11 cellular contexts compared by ENCODE assay signal in genomic region chr17:47829870-47830269, GRCh38. TPM values are rescaled to one million over a fixed set of nuclear protein-coding genes. Genes with fewer than 3 reads are reported as not detected.
DNase-seq lines count a peak whose midpoint lies in the region; ATAC-seq and TF ChIP-seq lines count a peak whose summit lies in the region.
"Had no signal": no experiment of that assay in that cellular context is flagged by ENCODE, and none has a peak within 500 bp of the region (broad histone marks: within the 10 kb centered on the region; RNA-seq: fewer than 3 reads in every experiment).

No MANE protein-coding gene starts in this region.

- peaks cover 19% of the 10 kb centered on the region for H3K4me1 ChIP-seq in upper lobe of right lung

- ATAC-seq in upper lobe of right lung (no peak), GM18870 (IDR thresholded peaks at IDR 0.05; ENCODE audit: unreplicated experiment) (no peak)

- peak overlapping the region; percentile 81 for H3K27ac Mint-ChIP-seq in activated CD4-positive, alpha-beta memory T cell treated with anti-CD3 and anti-CD28 coated beads for 36 hours
- peak overlapping the region; percentile 4 for H3K27ac Mint-ChIP-seq in glutamatergic neuron (ENCODE audit: unreplicated experiment)

- no peak overlapping the region for H3K4me3 ChIP-seq in upper lobe of right lung

- intact Hi-C loops in activated CD4-positive, alpha-beta memory T cell treated with anti-CD3 and anti-CD28 coated beads for 36 hours (cut with micrococcal nuclease) = loop anchor here (10.0 kb wide), 1 partner anchor 115 kb away; no protein-coding TSS in a partner anchor
- intact Hi-C loops in upper lobe of right lung (cut with DNase I) = no loop called here

- POLR2A ChIA-PET in activated CD4-positive, alpha-beta memory T cell treated with anti-CD3 and anti-CD28 coated beads for 36 hours (lab: Charles Lee) = no interaction called here

- peak; percentile 39 for DNase-seq in stimulated activated CD4-positive, alpha-beta T cell treated with anti-CD3 and anti-CD28 coated beads, Interleukin-4, amount 100 ng/mL, for 24 hours
- DNase-seq in stimulated activated CD4-positive, alpha-beta T cell treated with anti-CD3 and anti-CD28 coated beads, Interleukin-4, amount 100 ng/mL, for 1 hour = no peak
- peak; percentile 62 for DNase-seq in activated CD4-positive, alpha-beta memory T cell treated with anti-CD3 and anti-CD28 coated beads for 36 hours
- DNase-seq in glutamatergic neuron (no peak), upper lobe of right lung (no peak), DMS153 (lab: John Stamatoyannopoulos, UW) (no peak), caudate nucleus (lab: John Stamatoyannopoulos, UW) (no peak)
- DNase-seq: COR-L47, NCI-H2227 treated with DMSO at 0.1 percent for 48 hours had no signal

- H3K27me3 Mint-ChIP-seq in activated CD4-positive, alpha-beta memory T cell treated with anti-CD3 and anti-CD28 coated beads for 36 hours = no peaks in the 10 kb centered on the region
- H3K27me3 Mint-ChIP-seq in glutamatergic neuron (ENCODE audit: unreplicated experiment) = peaks cover 9% of the 10 kb centered on the region

- H3K4me3 Mint-ChIP-seq in activated CD4-positive, alpha-beta memory T cell treated with anti-CD3 and anti-CD28 coated beads for 36 hours = peak overlapping the region; percentile 85
- H3K4me3 Mint-ChIP-seq in glutamatergic neuron (ENCODE audit: unreplicated experiment) = peak overlapping the region; percentile 97

- peaks cover 42% of the 10 kb centered on the region for H3K36me3 ChIP-seq in upper lobe of right lung

- H3K9me3 Mint-ChIP-seq in activated CD4-positive, alpha-beta memory T cell treated with anti-CD3 and anti-CD28 coated beads for 36 hours = no peaks in the 10 kb centered on the region
- H3K9me3 Mint-ChIP-seq in glutamatergic neuron (ENCODE audit: unreplicated experiment) = peaks cover 8% of the 10 kb centered on the region

- peaks cover 45% of the 10 kb centered on the region for H3K4me1 Mint-ChIP-seq in activated CD4-positive, alpha-beta memory T cell treated with anti-CD3 and anti-CD28 coated beads for 36 hours (ENCODE audit: low read depth)
- H3K4me1 Mint-ChIP-seq in glutamatergic neuron (ENCODE audit: low read depth, unreplicated experiment) = peaks cover 9% of the 10 kb centered on the region

- TF ChIP-seq CTCF in glutamatergic neuron (IDR thresholded peaks at IDR 0.05; ENCODE audit: partially characterized antibody, unreplicated experiment) = no peak
- no peak for TF ChIP-seq CTCF in upper lobe of right lung (IDR thresholded peaks at IDR 0.05)

- H3K9me3 ChIP-seq in upper lobe of right lung = no peaks in the 10 kb centered on the region

- H3K27me3 ChIP-seq in upper lobe of right lung = no peaks in the 10 kb centered on the region

- peaks cover 17% of the 10 kb centered on the region for H3K36me3 Mint-ChIP-seq in activated CD4-positive, alpha-beta memory T cell treated with anti-CD3 and anti-CD28 coated beads for 36 hours
- no peaks in the 10 kb centered on the region for H3K36me3 Mint-ChIP-seq in glutamatergic neuron (ENCODE audit: unreplicated experiment)

- CTCF ChIA-PET in activated CD4-positive, alpha-beta memory T cell treated with anti-CD3 and anti-CD28 coated beads for 36 hours (lab: Charles Lee) = interaction anchor here (0.7 to 3.0 kb wide), 3 partner anchors 11 to 21 kb away, joined by 3 to 17 read pairs (median 16); partner anchors contain the start of genes SCRN2 and SP6

- H3K27ac ChIP-seq in upper lobe of right lung (peak overlapping the region; percentile 37), caudate nucleus (ENCODE audit: low read depth, low read length) (no peak overlapping the region)

RNA-seq across cellular contexts. Expression of gene MRPL10, which starts 1.5 kb away (rescaled TPM):
- 10 to 100 TPM; 69.9 to 72.4 TPM for total RNA-seq in activated CD4-positive, alpha-beta memory T cell treated with anti-CD3 and anti-CD28 coated beads for 36 hours
- total RNA-seq in glutamatergic neuron (ENCODE audit: unreplicated experiment) = 38.7 TPM
- total RNA-seq in upper lobe of right lung = 29.2 TPM

RNA-seq across cellular contexts. Expression of gene LRRC46, which starts 1.6 kb away (rescaled TPM):
- total RNA-seq in activated CD4-positive, alpha-beta memory T cell treated with anti-CD3 and anti-CD28 coated beads for 36 hours = under 1 TPM; 0.29 to 0.59 TPM
- 1.3 TPM for total RNA-seq in glutamatergic neuron (ENCODE audit: unreplicated experiment)
- total RNA-seq in upper lobe of right lung = 1.1 TPM
- total RNA-seq: H1 had no signal

RNA-seq across cellular contexts. Expression of gene OSBPL7, which starts 8.3 kb away (rescaled TPM):
- 10 to 100 TPM; 14.7 to 15.6 TPM for total RNA-seq in activated CD4-positive, alpha-beta memory T cell treated with anti-CD3 and anti-CD28 coated beads for 36 hours
- total RNA-seq in glutamatergic neuron (ENCODE audit: unreplicated experiment) (30.0 TPM), upper lobe of right lung (14.4 TPM)

RNA-seq across cellular contexts. Expression of gene SCRN2, which starts 11.2 kb away (rescaled TPM):
- total RNA-seq in activated CD4-positive, alpha-beta memory T cell treated with anti-CD3 and anti-CD28 coated beads for 36 hours = 10 to 100 TPM; 20.6 to 21.0 TPM
- total RNA-seq in glutamatergic neuron (ENCODE audit: unreplicated experiment) = 39.1 TPM
- 30.5 TPM for total RNA-seq in upper lobe of right lung

RNA-seq across cellular contexts. Expression of gene SP6, which starts 21.1 kb away (rescaled TPM):
- under 1 TPM; 0.10 to 0.12 TPM for total RNA-seq in activated CD4-positive, alpha-beta memory T cell treated with anti-CD3 and anti-CD28 coated beads for 36 hours
- total RNA-seq in glutamatergic neuron (ENCODE audit: unreplicated experiment) (1.7 TPM), upper lobe of right lung (8.5 TPM)

Comparison
In these comparisons a context has a peak if more than half of its experiments do, and no peak if none do; other contexts are left out.
1. DNase-seq: peak in stimulated activated CD4-positive, alpha-beta T cell treated with anti-CD3 and anti-CD28 coated beads, Interleukin-4, amount 100 ng/mL, for 24 hours (single experiment) and activated CD4-positive, alpha-beta memory T cell treated with anti-CD3 and anti-CD28 coated beads for 36 hours (single experiment); none in stimulated activated CD4-positive, alpha-beta T cell treated with anti-CD3 and anti-CD28 coated beads, Interleukin-4, amount 100 ng/mL, for 1 hour (single experiment), glutamatergic neuron (single experiment), upper lobe of right lung (single experiment), DMS153 (single experiment) and caudate nucleus (0 of 61).